8 cellular contexts compared by ENCODE assay signal in genomic region chr22:37472418-37473006, GRCh38. TPM values are rescaled to one million over a fixed set of nuclear protein-coding genes. Genes with fewer than 3 reads are reported as not detected.
DNase-seq lines count a peak whose midpoint lies in the region; ATAC-seq and TF ChIP-seq lines count a peak whose summit lies in the region.

No MANE protein-coding gene starts in this region.

- H3K36me3 ChIP-seq in DND-41 (ENCODE audit: insufficient read depth, low read length) (peaks cover 19% of the 10 kb centered on the region), uterus (no peaks in the 10 kb centered on the region)

- no peaks in the 10 kb centered on the region for H3K9me3 ChIP-seq in DND-41 (ENCODE audit: insufficient read depth, low read length, severe bottlenecking)
- no peaks in the 10 kb centered on the region for H3K9me3 ChIP-seq in uterus

- peak; percentile 63 for TF ChIP-seq CTCF in DND-41 (IDR thresholded peaks at IDR 0.05; ENCODE audit: borderline replicate concordance, extremely low read depth, low read length, poor library complexity, severe bottlenecking)
- TF ChIP-seq CTCF in fibroblast of villous mesenchyme (IDR thresholded peaks at IDR 0.05; ENCODE audit: insufficient read depth, low read depth, low read length), result peak; percentile 72
- TF ChIP-seq CTCF in uterus (IDR thresholded peaks at IDR 0.05), result peak in 1 of 4 experiments; percentile 22

- no peak overlapping the region for H2AFZ ChIP-seq in DND-41 (ENCODE audit: low read depth, low read length)

- H4K20me1 ChIP-seq in DND-41 (ENCODE audit: insufficient read depth, low read length), result peaks cover 26% of the 10 kb centered on the region

- TF ChIP-seq EP300 in Ishikawa (IDR thresholded peaks at IDR 0.05; ENCODE audit: borderline replicate concordance), result no peak

- no peak overlapping the region for H3K27ac ChIP-seq in DND-41 (ENCODE audit: low read length)
- H3K27ac ChIP-seq in uterus, result no peak overlapping the region

- no peak overlapping the region for H3K4me3 ChIP-seq in DND-41 (ENCODE audit: low read depth in 1 of 2, low read length in 2 of 2)
- no peak overlapping the region for H3K4me3 ChIP-seq in fibroblast of villous mesenchyme (ENCODE audit: low read depth, low read length)
- H3K4me3 ChIP-seq in uterus, result no peak overlapping the region

- TF ChIP-seq RAD21 in Ishikawa (IDR thresholded peaks at IDR 0.05; ENCODE audit: low read depth), result peak; percentile 68

- H3K27me3 ChIP-seq in DND-41 (ENCODE audit: insufficient read depth, low read length, poor library complexity) (no peaks in the 10 kb centered on the region), uterus (no peaks in the 10 kb centered on the region)

- ATAC-seq in DND-41 (ENCODE audit: insufficient read depth, low read depth) (no peak), HG03457 (IDR thresholded peaks at IDR 0.05; ENCODE audit: unreplicated experiment) (no peak)

- intact Hi-C loops in uterus (cut with DNase I; ENCODE audit: low total_unique reads), result no loop called here

- H3K9ac ChIP-seq in DND-41 (ENCODE audit: low read depth, low read length), result no peak overlapping the region

- no peaks in the 10 kb centered on the region for H3K79me2 ChIP-seq in DND-41 (ENCODE audit: insufficient read depth, low read length)

- H3K4me2 ChIP-seq in DND-41 (ENCODE audit: insufficient read depth, low read length), result no peak overlapping the region

- H3K4me1 ChIP-seq in DND-41 (ENCODE audit: insufficient read depth, low read length), result no peaks in the 10 kb centered on the region
- H3K4me1 ChIP-seq in uterus, result no peaks in the 10 kb centered on the region

- TF ChIP-seq POLR2A in uterus (IDR thresholded peaks at IDR 0.05), result no peak

- DNase-seq in DND-41 (peak; percentile 21), fibroblast of villous mesenchyme (ENCODE audit: low read depth) (peak; percentile 36), uterus (no peak), amygdala (lab: John Stamatoyannopoulos, UW) (no peak)
- peak; percentile 37 to 49 for DNase-seq in activated CD4-positive, alpha-beta T cell treated with anti-CD3 and anti-CD28 coated beads, Interleukin-2, amount 50 U/mL, for 48 hours
- peak; percentile 65 for DNase-seq in stimulated activated CD8-positive, alpha-beta memory T cell treated with anti-CD3 and anti-CD28 coated beads, Interleukin-4, amount 100 ng/mL, for 48 hours

TF ChIP-seq in Ishikawa, 13 proteins besides CTCF, POLR2A, EP300 and RAD21:
- no peak for TF ChIP-seq YY1 (IDR thresholded peaks at IDR 0.05; ENCODE audit: low read depth)
- TF ChIP-seq ZBTB7A (IDR thresholded peaks at IDR 0.05; ENCODE audit: low read depth), result 0 out of 2 replicates have a peak, but pooled peaks have one; percentile 34
- TF ChIP-seq TAF1 (IDR thresholded peaks at IDR 0.05; ENCODE audit: low read depth), result no peak

RNA-seq across cellular contexts. Expression of gene MFNG, which starts 13.7 kb away (rescaled TPM):
- total RNA-seq in fibroblast of villous mesenchyme (under 0.01 TPM in 1 of 2 replicates, not detected in the other), uterus (10 to 100 TPM in 3 of 4 donors, 1 to 10 TPM in 1; 7.6 to 71.2 (median 28.7) TPM)

RNA-seq across cellular contexts. Expression of gene ELFN2, which starts 45.2 kb away (rescaled TPM):
- under 0.01 and 0.32 TPM in 2 replicates for total RNA-seq in fibroblast of villous mesenchyme
- under 1 TPM in 2 of 4 donors, not detected in 2; 0.30 to 0.76 TPM for total RNA-seq in uterus

RNA-seq across cellular contexts. Expression of gene CARD10, which starts 46.7 kb away (rescaled TPM):
- total RNA-seq in fibroblast of villous mesenchyme, result 3.0 and 3.5 TPM in 2 replicates
- 10 to 100 TPM in 2 of 4 donors, 1 to 10 TPM in 2; 4.6 to 23.4 (median 10.2) TPM for total RNA-seq in uterus

Comparison
In these comparisons a context has a peak if more than half of its experiments do, and no peak if none do; other contexts are left out.
1. DNase-seq: peak in DND-41 (single experiment), activated CD4-positive, alpha-beta T cell treated with anti-CD3 and anti-CD28 coated beads, Interleukin-2, amount 50 U/mL, for 48 hours (2 of 2), fibroblast of villous mesenchyme (single experiment) and stimulated activated CD8-positive, alpha-beta memory T cell treated with anti-CD3 and anti-CD28 coated beads, Interleukin-4, amount 100 ng/mL, for 48 hours (single experiment); none in uterus (0 of 2) and amygdala (0 of 56).